In genomic region chr2:168639024-168639423, GRCh38 we compare ENCODE assay signal across 13 cellular contexts.
DNase-seq lines count a peak whose midpoint lies in the region; ATAC-seq and TF ChIP-seq lines count a peak whose summit lies in the region.
"Had no signal": no experiment of that assay in that cellular context is flagged by ENCODE, and none has a peak within 500 bp of the region (broad histone marks: within the 10 kb centered on the region; RNA-seq: fewer than 3 reads in every experiment).

No MANE protein-coding gene starts in this region.

- H3K27ac ChIP-seq in HUES6 (ENCODE audit: low read depth, low read length) (peak overlapping the region; percentile 29; the same call in 1 of the 2 replicates), colonic mucosa (peak overlapping the region; percentile 35), gastrocnemius medialis (peak overlapping the region; percentile 52 to 77 (median 62))

- H3K4me1 ChIP-seq in HUES6 (ENCODE audit: control insufficient read depth, insufficient read depth, low read length) (peaks cover 39% of the 10 kb centered on the region), colonic mucosa (peaks cover 10% of the 10 kb centered on the region), gastrocnemius medialis (peaks cover 28 to 47% of the 10 kb centered on the region in 2 donors)

- H3K4me3 ChIP-seq in HUES6 (ENCODE audit: low read depth, low read length) (peak overlapping the region; percentile 15; the same call in 1 of the 2 replicates), colonic mucosa (no peak overlapping the region), gastrocnemius medialis (no peak overlapping the region)

- TF ChIP-seq CTCF in colonic mucosa (IDR thresholded peaks at IDR 0.05) (no peak), gastrocnemius medialis (IDR thresholded peaks at IDR 0.05 in 4 of 5, conservative IDR thresholded peaks at IDR 0.05 in 1 of 5) (no peak)

- H3K36me3 ChIP-seq in HUES6 (ENCODE audit: control insufficient read depth, insufficient read depth, low read length) (no peaks in the 10 kb centered on the region), colonic mucosa (no peaks in the 10 kb centered on the region), gastrocnemius medialis (no peaks in the 10 kb centered on the region)

- DNase-seq in colonic mucosa (no peak), left colon (no peak), gastrocnemius medialis (no peak), 8988T (no peak)
- DNase-seq: activated naive CD4-positive, alpha-beta T cell treated with Interleukin-2 at 50 U/mL for 16 hours; head of caudate nucleus; NCI-H1694 treated with DMSO at 0.1 percent for 48 hours; occipital lobe; stimulated activated naive CD8-positive, alpha-beta T cell treated with anti-CD3 and anti-CD28 coated beads, Interleukin-15, amount 100 ng/mL, for 72 hours had no signal

- no peak for TF ChIP-seq POLR2A in gastrocnemius medialis (IDR thresholded peaks at IDR 0.05)

- H3K27me3 ChIP-seq in HUES6 (ENCODE audit: control insufficient read depth, insufficient read depth, low read length) (no peaks in the 10 kb centered on the region), colonic mucosa (no peaks in the 10 kb centered on the region), gastrocnemius medialis (no peaks in the 10 kb centered on the region)

- intact Hi-C loops in colonic mucosa (cut with DNase I) (no loop called here), left colon (cut with DNase I, micrococcal nuclease) (no loop called here), gastrocnemius medialis (cut with DNase I; ENCODE audit: low total_unique reads) (loop anchor here (5.0 kb wide), 1 partner anchor 182 kb away; the partner anchor contains the start of gene CERS6)

- in situ Hi-C loops in gastrocnemius medialis (cut with MboI; ENCODE audit: low sequenced_read_pairs in 4 of 4): no loop called here

- peak; percentile 15 for ATAC-seq in left colon
- no peak for ATAC-seq in gastrocnemius medialis
- ATAC-seq in HG02759 (IDR thresholded peaks at IDR 0.05; ENCODE audit: unreplicated experiment): no peak
- ATAC-seq in HG03469 (IDR thresholded peaks at IDR 0.05; ENCODE audit: unreplicated experiment): no peak
- ATAC-seq: stimulated activated naive CD8-positive, alpha-beta T cell treated with anti-CD3 and anti-CD28 coated beads, Interleukin-15, amount 100 ng/mL, for 72 hours had no signal

- peak overlapping the region; percentile 19 for H3K9ac ChIP-seq in HUES6 (ENCODE audit: low read length)
- peak overlapping the region in 1 of 2 donors; percentile 52 for H3K9ac ChIP-seq in colonic mucosa (ENCODE audit: low read depth in 2 of 2, low read length in 2 of 2)

- H3K9me3 ChIP-seq in HUES6 (ENCODE audit: control insufficient read depth, insufficient read depth, low read depth, low read length) (peaks cover 2% of the 10 kb centered on the region; the same call in 1 of the 2 replicates), colonic mucosa (no peaks in the 10 kb centered on the region), gastrocnemius medialis (no peaks in the 10 kb centered on the region)
- H3K9me3 ChIP-seq: Caco-2 had no signal
